Comparison of ENCODE assay signal across 1 cellular context in the genomic region with DNA sequence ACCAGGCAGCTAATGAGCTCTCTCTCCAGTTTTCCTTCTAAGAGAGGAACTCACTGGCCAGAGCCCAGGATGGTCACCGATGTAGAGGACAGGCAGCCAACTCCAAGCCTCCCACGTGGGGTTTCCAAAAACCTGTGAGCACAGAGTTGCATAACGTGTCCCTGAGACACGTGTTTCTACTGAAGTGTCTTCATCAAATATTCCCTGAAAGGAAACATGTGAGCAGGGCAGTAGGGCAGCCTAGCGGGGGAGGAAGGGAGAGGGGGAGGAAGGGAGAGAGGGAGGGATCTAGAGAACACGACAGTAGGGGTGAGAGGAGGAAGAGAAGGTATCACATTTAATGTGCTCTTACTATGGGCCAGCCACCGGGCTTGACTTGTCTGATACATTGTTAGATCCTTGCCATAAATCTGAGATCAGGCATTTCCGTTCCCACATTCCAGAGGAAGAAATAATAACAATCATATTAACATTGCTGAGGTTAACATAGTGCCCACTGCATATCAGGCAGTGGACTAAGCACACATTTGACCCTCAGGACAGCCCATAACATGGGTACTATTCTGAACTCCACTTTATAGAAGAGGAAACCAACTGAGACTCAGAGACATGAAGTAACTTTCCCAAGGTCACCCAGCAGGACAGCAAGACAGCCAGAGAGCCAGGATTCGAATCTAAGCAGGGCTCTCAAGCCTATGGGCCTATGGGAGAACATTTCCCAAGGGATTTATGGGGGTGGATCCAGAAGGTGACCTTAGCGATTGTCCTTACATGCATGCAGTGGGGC.
TF ChIP-seq lines count a peak whose summit lies in the region.

No MANE protein-coding gene starts in this region.

TF ChIP-seq in endothelial cell of umbilical vein, 7 proteins besides CTCF, POLR2A, EP300 and RAD21:
- peak; percentile 45 for TF ChIP-seq GATA2 (IDR thresholded peaks at IDR 0.05; ENCODE audit: insufficient read depth, insufficient read length, low read depth, low read length)
- peak; percentile 87 for TF ChIP-seq MAX (IDR thresholded peaks at IDR 0.05; ENCODE audit: insufficient read depth, insufficient read length)
- TF ChIP-seq POLR2AphosphoS5 (IDR thresholded peaks at IDR 0.05; ENCODE audit: insufficient read depth, low read depth, low read length), result no peak
- TF ChIP-seq JUN (IDR thresholded peaks at IDR 0.05; ENCODE audit: borderline replicate concordance, insufficient read depth, insufficient read length, low read depth), result peak; percentile 42
